ENCODE assay signal across 8 cellular contexts in genomic region chr19:14031719-14032480, GRCh38. TPM values are rescaled to one million over a fixed set of nuclear protein-coding genes. Genes with fewer than 3 reads are reported as not detected.
DNase-seq lines count a peak whose midpoint lies in the region; ATAC-seq and TF ChIP-seq lines count a peak whose summit lies in the region.

TSS of gene IL27RA (plus strand) at chr19:14031762. CDS start at chr19:14031873, 111 bp downstream.

- peak within 1 kb of the TSS; percentile 91 to 97 (median 95) for H3K4me3 Mint-ChIP-seq in IgD-negative memory B cell

- H3K9me3 Mint-ChIP-seq in IgD-negative memory B cell = no peaks in the 10 kb centered on the region

- intact Hi-C loops in heart left ventricle (cut with DNase I) (no loop called here), prostate gland (cut with DNase I) (no loop called here), uterus (cut with DNase I; ENCODE audit: low total_unique reads) (no loop called here)

- peak; percentile 75 for TF ChIP-seq CTCF in AG04450 (IDR thresholded peaks at IDR 0.05; ENCODE audit: low read depth, low read length)
- TF ChIP-seq CTCF in heart left ventricle (IDR thresholded peaks at IDR 0.05) = peak; percentile 47 to 73 (median 62)
- TF ChIP-seq CTCF in prostate gland (IDR thresholded peaks at IDR 0.05) = peak; percentile 15 to 66 (median 40)
- peak; percentile 21 to 54 (median 40) for TF ChIP-seq CTCF in uterus (IDR thresholded peaks at IDR 0.05)

- POLR2A ChIA-PET in AG04450 (lab: Yijun Ruan, JAX) = interaction anchor here (0.6 to 1.3 kb wide), 4 partner anchors 14 to 78 kb away, joined by 3 to 4 read pairs (median 4); partner anchors contain the start of gene RFX1

- H3K27me3 ChIP-seq in AG04450 (ENCODE audit: control insufficient read depth, insufficient read depth, low read length) (peaks cover 20% of the 10 kb centered on the region), heart left ventricle (peaks cover 0 to 7% (median 0%) of the 10 kb centered on the region in 9 donors), prostate gland (replicated peaks; ENCODE audit: insufficient read depth) (no peaks in the 10 kb centered on the region), uterus (peaks cover 0 to 8% of the 10 kb centered on the region in 2 donors)

- DNase-seq in AG04450 (ENCODE audit: low read depth, low spot score) (no peak), SKM-1 treated with dmso at 0.1 percent for 144 hours (lab: John Stamatoyannopoulos, UW; ENCODE audit: unreplicated experiment) (peak; percentile 70), heart left ventricle (peak; percentile 69 to 85 (median 75)), prostate gland (ENCODE audit: low spot score) (peak; percentile 26), uterus (peak; percentile 31 to 35)
- DNase-seq in activated naive CD4-positive, alpha-beta T cell treated with anti-CD3 and anti-CD28 coated beads, Interleukin-2, amount 50 U/mL, for 16 hours = peak; percentile 81

- TF ChIP-seq POLR2A in heart left ventricle (IDR thresholded peaks at IDR 0.05) = peak in 1 of 2 donors; percentile 51
- no peak for TF ChIP-seq POLR2A in prostate gland (IDR thresholded peaks at IDR 0.05)
- TF ChIP-seq POLR2A in uterus (IDR thresholded peaks at IDR 0.05) = peak in 1 of 2 donors; percentile 21

- H3K36me3 ChIP-seq in heart left ventricle (no peaks in the 10 kb centered on the region), prostate gland (no peaks in the 10 kb centered on the region), uterus (no peaks in the 10 kb centered on the region)

- H3K4me3 ChIP-seq in AG04450 (ENCODE audit: low read depth, low read length) (peak within 1 kb of the TSS; percentile 73), heart left ventricle (peak within 1 kb of the TSS; percentile 60 to 85 (median 70)), prostate gland (peak within 1 kb of the TSS; percentile 40 to 49), uterus (peak within 1 kb of the TSS; percentile 31 to 36)

- peaks cover 13 to 29% (median 21%) of the 10 kb centered on the region in 3 donors for H3K4me1 Mint-ChIP-seq in IgD-negative memory B cell

- peaks cover 0 to 17% (median 8%) of the 10 kb centered on the region in 12 donors for H3K4me1 ChIP-seq in heart left ventricle
- H3K4me1 ChIP-seq in prostate gland (replicated peaks) = no peaks in the 10 kb centered on the region
- no peaks in the 10 kb centered on the region for H3K4me1 ChIP-seq in uterus

- peak within 1 kb of the TSS; percentile 92 to 97 (median 92) for H3K27ac Mint-ChIP-seq in IgD-negative memory B cell

- no peaks in the 10 kb centered on the region for H3K36me3 Mint-ChIP-seq in IgD-negative memory B cell

- ATAC-seq in GM18867 (IDR thresholded peaks at IDR 0.05; ENCODE audit: unreplicated experiment) = peak; percentile 49
- peak; percentile 76 to 88 (median 83) for ATAC-seq in heart left ventricle

- WGBS in heart left ventricle, 4 donors = 0 to 2% (median 0%) methylated on average over 6 to 63 of the region's 63 CpGs
- WGBS in prostate gland = under 1% methylated on average over 39 of the region's 63 CpGs

- CTCF ChIA-PET in AG04450 (lab: Charles Lee) = interaction anchor here (0.6 to 1.4 kb wide), 9 partner anchors 8 to 116 kb away, joined by 3 to 13 read pairs (median 4); no protein-coding TSS in a partner anchor

- H3K9me3 ChIP-seq in AG04450 (ENCODE audit: control insufficient read depth, insufficient read depth, low read length) (no peaks in the 10 kb centered on the region; the same call in 1 of the 2 replicates), heart left ventricle (no peaks in the 10 kb centered on the region), prostate gland (no peaks in the 10 kb centered on the region), uterus (no peaks in the 10 kb centered on the region)

- H3K27me3 Mint-ChIP-seq in IgD-negative memory B cell = no peaks in the 10 kb centered on the region

- no peak within 1 kb of the TSS for H3K27ac ChIP-seq in AG04450 (ENCODE audit: low read depth, low read length)
- peak within 1 kb of the TSS; percentile 76 to 97 (median 90) for H3K27ac ChIP-seq in heart left ventricle
- peak within 1 kb of the TSS; percentile 45 to 52 for H3K27ac ChIP-seq in prostate gland
- H3K27ac ChIP-seq in uterus = peak within 1 kb of the TSS; percentile 46 to 50

RNA-seq across cellular contexts. Expression of gene IL27RA, which starts in this region (rescaled TPM):
- polyA plus RNA-seq in AG04450 (2011; rRNA removed) = 4.5 and 5.4 TPM in 2 replicates
- polyA minus RNA-seq in AG04450 (2011; rRNA and poly(A)+ RNA removed) = 3.4 and 4.2 TPM in 2 replicates
- 58.3 TPM for polyA plus RNA-seq in IgD-negative memory B cell
- total RNA-seq in heart left ventricle = 1 to 10 TPM; 2.4 to 8.2 (median 4.2) TPM
- polyA plus RNA-seq in heart left ventricle = 1 to 10 TPM; 3.2 to 5.1 TPM
- total RNA-seq in prostate gland = 1 to 10 TPM; 4.7 to 8.3 TPM
- 1 to 10 TPM; 1.0 to 10.0 (median 3.7) TPM for total RNA-seq in uterus
